ENCODE assay signal across 23 cellular contexts in genomic region chr16:28834349-28834748, GRCh38. TPM values are rescaled to one million over a fixed set of nuclear protein-coding genes. Genes with fewer than 3 reads are reported as not detected.
"Had no signal": no experiment of that assay in that cellular context is flagged by ENCODE, and none has a peak within 500 bp of the region (broad histone marks: within the 10 kb centered on the region; RNA-seq: fewer than 3 reads in every experiment).

No MANE protein-coding gene starts in this region.

- H3K27ac Mint-ChIP-seq: dendritic cell treated with granulocyte-macrophage colony-stimulating factor and Interleukin-4, amounts not matched to agents 40 ng/mL and 50 ng/mL, for 4 days; nephron progenitor cell had no signal

- H3K4me3 ChIP-seq: hepatocyte, lung, sigmoid colon, skin epidermis, testis, tibial nerve, upper lobe of right lung, vagina had no signal

- FAIRE-seq: colon, endothelial cell of umbilical vein, kidney had no signal

- H3K4me1 Mint-ChIP-seq: nephron progenitor cell had no signal

- DNase-seq: erythroblast; foreskin keratinocyte; kidney; left cardiac atrium; left ventricle myocardium superior; mesenchymal stem cell; midbrain; naive B cell; nephron progenitor cell; sigmoid colon; stimulated activated CD4-positive, alpha-beta T cell treated with anti-CD3 and anti-CD28 coated beads, Interleukin-2, amount 100 ng/mL, for 24 hours; testis; upper lobe of right lung had no signal

- H3K27ac ChIP-seq: foreskin keratinocyte, hepatocyte, neutrophil, sigmoid colon, skin epidermis, testis, tibial nerve, upper lobe of right lung, vagina had no signal

- H3K27me3 ChIP-seq: foreskin keratinocyte, hepatocyte, neutrophil, sigmoid colon, testis, tibial nerve, upper lobe of right lung, vagina had no signal

- H3K27me3 Mint-ChIP-seq: dendritic cell treated with granulocyte-macrophage colony-stimulating factor and Interleukin-4, amounts not matched to agents 40 ng/mL and 50 ng/mL, for 4 days; naive B cell; stimulated activated naive CD8-positive, alpha-beta T cell treated with anti-CD3 and anti-CD28 coated beads, Interleukin-15, Interleukin-2, amounts not matched to agents 100 ng/mL and 50 ng/mL, for 24 hours had no signal

- H3K4me1 ChIP-seq: foreskin keratinocyte, sigmoid colon, testis, tibial nerve, upper lobe of right lung, vagina had no signal

- ATAC-seq: foreskin keratinocyte, left cardiac atrium, left ventricle myocardium superior, upper lobe of right lung had no signal

- H3K4me2 ChIP-seq: hepatocyte had no signal

- H3K9me3 ChIP-seq: neutrophil, sigmoid colon, testis, tibial nerve, upper lobe of right lung, vagina had no signal

- H3K4me3 Mint-ChIP-seq: dendritic cell treated with granulocyte-macrophage colony-stimulating factor and Interleukin-4, amounts not matched to agents 40 ng/mL and 50 ng/mL, for 4 days; nephron progenitor cell; stimulated activated naive CD8-positive, alpha-beta T cell treated with anti-CD3 and anti-CD28 coated beads, Interleukin-15, Interleukin-2, amounts not matched to agents 100 ng/mL and 50 ng/mL, for 24 hours had no signal

- H2AFZ ChIP-seq: hepatocyte had no signal

- H3K9me3 Mint-ChIP-seq: dendritic cell treated with granulocyte-macrophage colony-stimulating factor and Interleukin-4, amounts not matched to agents 40 ng/mL and 50 ng/mL, for 4 days; naive B cell; nephron progenitor cell; stimulated activated naive CD8-positive, alpha-beta T cell treated with anti-CD3 and anti-CD28 coated beads, Interleukin-15, Interleukin-2, amounts not matched to agents 100 ng/mL and 50 ng/mL, for 24 hours had no signal

RNA-seq across cellular contexts. Expression of gene ATP2A1, which starts 43.9 kb away (rescaled TPM):
- total RNA-seq: vagina had no signal
